Comparison of ENCODE assay signal across 15 cellular contexts in the genomic region with DNA sequence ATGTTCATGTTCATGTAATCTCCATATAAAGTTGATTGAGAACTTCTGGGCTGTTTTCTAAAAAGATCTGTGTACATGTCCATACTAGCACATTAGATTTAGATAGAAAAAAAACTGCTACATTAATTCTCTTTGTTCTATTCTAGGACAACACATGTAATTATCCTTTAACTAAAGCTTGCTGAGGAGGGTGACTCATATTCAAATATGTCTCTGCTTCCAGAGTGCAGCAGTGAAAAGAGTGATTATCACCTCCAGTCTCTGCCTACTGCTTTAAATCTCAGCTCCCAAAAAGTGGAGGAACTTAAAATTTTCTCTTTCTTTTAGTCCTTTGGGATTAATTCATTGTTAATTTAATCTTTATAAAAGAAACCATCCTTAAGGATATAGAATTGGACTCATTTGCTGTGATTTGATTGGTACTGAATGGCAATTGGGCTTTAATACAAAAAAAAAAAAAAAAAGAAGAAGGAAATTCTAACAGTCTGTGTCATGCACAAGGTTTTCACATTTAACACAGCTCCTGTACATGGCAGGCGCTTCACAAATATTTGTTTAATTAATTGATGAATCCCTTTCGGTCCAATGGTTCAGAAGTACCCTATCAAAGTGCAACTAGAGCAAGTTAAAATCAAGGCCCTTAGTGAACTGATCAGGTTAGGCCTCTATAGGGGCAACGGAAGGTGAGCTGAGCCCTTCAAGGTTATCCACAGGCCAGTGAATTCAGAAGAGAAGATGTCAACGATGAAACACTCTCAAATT.
DNase-seq lines count a peak whose midpoint lies in the region; ATAC-seq and TF ChIP-seq lines count a peak whose summit lies in the region.
"Had no signal": no experiment of that assay in that cellular context is flagged by ENCODE, and none has a peak within 500 bp of the region (broad histone marks: within the 10 kb centered on the region; RNA-seq: fewer than 3 reads in every experiment).

No MANE protein-coding gene starts in this region.

- no peak overlapping the region for H3K4me3 ChIP-seq in GM23338
- no peak overlapping the region for H3K4me3 ChIP-seq in liver (ENCODE audit: low read depth in 1 of 3, low read length in 3 of 3)
- H3K4me3 ChIP-seq in right atrium auricular region: no peak overlapping the region

- TF ChIP-seq RAD21 in liver (IDR thresholded peaks at IDR 0.05): no peak

- H3K4me1 ChIP-seq in GM23338 (ENCODE audit: insufficient read depth): peaks cover 40% of the 10 kb centered on the region
- H3K4me1 ChIP-seq in liver (ENCODE audit: control insufficient read depth in 4 of 4, insufficient read depth in 4 of 4, low read length in 3 of 4): peaks cover 0 to 14% (median 9%) of the 10 kb centered on the region in 4 donors
- H3K4me1 ChIP-seq in right atrium auricular region: peaks cover 0 to 6% of the 10 kb centered on the region in 2 donors

- no peaks in the 10 kb centered on the region for H4K20me1 ChIP-seq in GM23338 (replicated peaks; ENCODE audit: insufficient read depth)

- H3K36me3 ChIP-seq in GM23338 (ENCODE audit: insufficient read depth): no peaks in the 10 kb centered on the region
- no peaks in the 10 kb centered on the region for H3K36me3 ChIP-seq in liver (ENCODE audit: control insufficient read depth in 4 of 4, insufficient read depth in 3 of 4, low read depth in 1 of 4, low read length in 3 of 4)
- H3K36me3 ChIP-seq in right atrium auricular region: no peaks in the 10 kb centered on the region
- H3K36me3 ChIP-seq: WERI-Rb-1 had no signal

- no peak overlapping the region for H3K4me2 ChIP-seq in GM23338

- H3K79me2 ChIP-seq in GM23338 (replicated peaks; ENCODE audit: insufficient read depth): no peaks in the 10 kb centered on the region

- H2AFZ ChIP-seq in GM23338: 0 out of 2 replicates have a peak overlapping the region, but pooled peaks have one; percentile 15

- no peak overlapping the region for H3K27ac ChIP-seq in GM23338 (ENCODE audit: low read depth)
- no peak overlapping the region for H3K27ac ChIP-seq in liver (ENCODE audit: low read depth in 1 of 2, low read length in 2 of 2)
- H3K27ac ChIP-seq in right atrium auricular region: no peak overlapping the region
- H3K27ac ChIP-seq: WERI-Rb-1 had no signal

- 36% methylated on average over 4 of the region's 4 CpGs for WGBS in liver

- peaks cover 41% of the 10 kb centered on the region for H3K4me1 Mint-ChIP-seq in GM23338

- DNase-seq in DMS53 (lab: John Stamatoyannopoulos, UW): peak; percentile 52
- DNase-seq in GM23338 (ENCODE audit: low spot score): peak; percentile 4
- peak; percentile 48 for DNase-seq in NCI-H748 treated with DMSO at 0.1 percent for 48 hours (lab: John Stamatoyannopoulos, UW)
- DNase-seq in GF-D8 (lab: John Stamatoyannopoulos, UW): no peak
- no peak for DNase-seq in mesenteric fat pad (ENCODE audit: low spot score)
- no peak for DNase-seq in NCI-H187 treated with DMSO at 0.1 percent for 48 hours (lab: John Stamatoyannopoulos, UW)
- no peak for DNase-seq in right atrium auricular region (ENCODE audit: low spot score)
- DNase-seq: endodermal cell, left cardiac atrium, NCI-H2029 treated with DMSO at 0.1 percent for 48 hours, WERI-Rb-1 had no signal

- H3K27me3 ChIP-seq in GM23338 (ENCODE audit: insufficient read depth): no peaks in the 10 kb centered on the region
- H3K27me3 ChIP-seq in liver (ENCODE audit: control insufficient read depth in 4 of 4, insufficient read depth in 4 of 4, low read length in 3 of 4): no peaks in the 10 kb centered on the region
- H3K27me3 ChIP-seq in right atrium auricular region: no peaks in the 10 kb centered on the region

- H3K4me3 Mint-ChIP-seq in GM23338: no peak overlapping the region
- H3K4me3 Mint-ChIP-seq: endodermal cell; stimulated activated naive CD8-positive, alpha-beta T cell treated with anti-CD3 and anti-CD28 coated beads, Interleukin-15, Interleukin-2, amounts not matched to agents 100 ng/mL and 50 ng/mL, for 24 hours had no signal

- H3K9me3 Mint-ChIP-seq in GM23338: no peaks in the 10 kb centered on the region
- H3K9me3 Mint-ChIP-seq: endodermal cell had no signal

- H3K9ac ChIP-seq in liver (ENCODE audit: low read depth in 1 of 2, low read length in 2 of 2): no peak overlapping the region

- H3K36me3 Mint-ChIP-seq in GM23338 (ENCODE audit: low read depth): no peaks in the 10 kb centered on the region
- H3K36me3 Mint-ChIP-seq: activated naive CD4-positive, alpha-beta T cell treated with anti-CD3 and anti-CD28 coated beads, Interleukin-2, amount 50 U/mL, for 72 hours had no signal

- ATAC-seq in GM23338: peak; percentile 26; the same call in 1 of the 3 replicates
- ATAC-seq: activated naive CD4-positive, alpha-beta T cell treated with anti-CD3 and anti-CD28 coated beads, Interleukin-2, amount 50 U/mL, for 72 hours; SK-N-SH treated with all-trans-retinoic acid at 6 μM for 48 hours had no signal

- no peaks in the 10 kb centered on the region for H3K27me3 Mint-ChIP-seq in GM23338 (ENCODE audit: insufficient read depth, low read depth, poor library complexity)
- H3K27me3 Mint-ChIP-seq: stimulated activated naive CD8-positive, alpha-beta T cell treated with anti-CD3 and anti-CD28 coated beads, Interleukin-15, Interleukin-2, amounts not matched to agents 100 ng/mL and 50 ng/mL, for 24 hours had no signal

- no peaks in the 10 kb centered on the region for H3F3A ChIP-seq in GM23338 (replicated peaks; ENCODE audit: low read depth)

- TF ChIP-seq CTCF in GM23338 (conservative IDR thresholded peaks at IDR 0.05; ENCODE audit: low read depth in 2 of 2) (no peak), liver (IDR thresholded peaks at IDR 0.05; ENCODE audit: low read depth, low read length, missing input control) (no peak), right atrium auricular region (IDR thresholded peaks at IDR 0.05) (no peak)

- H3K27ac Mint-ChIP-seq in GM23338: peak overlapping the region; percentile 25; the same call in 1 of the 2 replicates
- H3K27ac Mint-ChIP-seq: activated naive CD4-positive, alpha-beta T cell treated with anti-CD3 and anti-CD28 coated beads, Interleukin-2, amount 50 U/mL, for 72 hours; endodermal cell; stimulated activated naive CD8-positive, alpha-beta T cell treated with anti-CD3 and anti-CD28 coated beads, Interleukin-15, Interleukin-2, amounts not matched to agents 100 ng/mL and 50 ng/mL, for 24 hours had no signal

- H3K9me3 ChIP-seq in liver (ENCODE audit: control insufficient read depth in 4 of 4, low read length in 3 of 4): no peaks in the 10 kb centered on the region
- no peaks in the 10 kb centered on the region for H3K9me3 ChIP-seq in right atrium auricular region

- no peaks in the 10 kb centered on the region for H3K9me2 ChIP-seq in GM23338 (ENCODE audit: insufficient read depth)

TF ChIP-seq in GM23338, 12 proteins besides CTCF, POLR2A, EP300 and RAD21 (continues in another document):
- TF ChIP-seq EZH2 (IDR thresholded peaks at IDR 0.05; ENCODE audit: low read depth, unreplicated experiment) (no peak), CREB1 (CRISPR knock-in tag; IDR thresholded peaks at IDR 0.05; ENCODE audit: low read depth) (no peak)

TF ChIP-seq in liver, 16 proteins besides CTCF, POLR2A, EP300 and RAD21:
- no peak for TF ChIP-seq NR2F2 (IDR thresholded peaks at IDR 0.05)
- TF ChIP-seq HNF4A (conservative IDR thresholded peaks at IDR 0.05): peak; percentile 84 to 87
- TF ChIP-seq FOXA1 (IDR thresholded peaks at IDR 0.05): no peak
- peak; percentile 46 for TF ChIP-seq SP1 (IDR thresholded peaks at IDR 0.05)
- peak; percentile 38 to 70 for TF ChIP-seq JUND (IDR thresholded peaks at IDR 0.05)
- TF ChIP-seq RXRA (IDR thresholded peaks at IDR 0.05): peak; percentile 34 to 39
- TF ChIP-seq HNF4G (IDR thresholded peaks at IDR 0.05): peak; percentile 38
- TF ChIP-seq, protein P1, sequence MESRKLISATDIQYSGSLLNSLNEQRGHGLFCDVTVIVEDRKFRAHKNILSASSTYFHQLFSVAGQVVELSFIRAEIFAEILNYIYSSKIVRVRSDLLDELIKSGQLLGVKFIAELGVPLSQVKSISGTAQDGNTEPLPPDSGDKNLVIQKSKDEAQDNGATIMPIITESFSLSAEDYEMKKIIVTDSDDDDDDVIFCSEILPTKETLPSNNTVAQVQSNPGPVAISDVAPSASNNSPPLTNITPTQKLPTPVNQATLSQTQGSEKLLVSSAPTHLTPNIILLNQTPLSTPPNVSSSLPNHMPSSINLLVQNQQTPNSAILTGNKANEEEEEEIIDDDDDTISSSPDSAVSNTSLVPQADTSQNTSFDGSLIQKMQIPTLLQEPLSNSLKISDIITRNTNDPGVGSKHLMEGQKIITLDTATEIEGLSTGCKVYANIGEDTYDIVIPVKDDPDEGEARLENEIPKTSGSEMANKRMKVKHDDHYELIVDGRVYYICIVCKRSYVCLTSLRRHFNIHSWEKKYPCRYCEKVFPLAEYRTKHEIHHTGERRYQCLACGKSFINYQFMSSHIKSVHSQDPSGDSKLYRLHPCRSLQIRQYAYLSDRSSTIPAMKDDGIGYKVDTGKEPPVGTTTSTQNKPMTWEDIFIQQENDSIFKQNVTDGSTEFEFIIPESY (IDR thresholded peaks at IDR 0.05): no peak

Comparison
In these comparisons a context has a peak if more than half of its experiments do, and no peak if none do; other contexts are left out.
1. DNase-seq: peak in DMS53 (single experiment), GM23338 (single experiment) and NCI-H748 treated with DMSO at 0.1 percent for 48 hours (single experiment); none in GF-D8 (single experiment), mesenteric fat pad (single experiment), NCI-H187 treated with DMSO at 0.1 percent for 48 hours (single experiment) and right atrium auricular region (single experiment).